In the genomic region with DNA sequence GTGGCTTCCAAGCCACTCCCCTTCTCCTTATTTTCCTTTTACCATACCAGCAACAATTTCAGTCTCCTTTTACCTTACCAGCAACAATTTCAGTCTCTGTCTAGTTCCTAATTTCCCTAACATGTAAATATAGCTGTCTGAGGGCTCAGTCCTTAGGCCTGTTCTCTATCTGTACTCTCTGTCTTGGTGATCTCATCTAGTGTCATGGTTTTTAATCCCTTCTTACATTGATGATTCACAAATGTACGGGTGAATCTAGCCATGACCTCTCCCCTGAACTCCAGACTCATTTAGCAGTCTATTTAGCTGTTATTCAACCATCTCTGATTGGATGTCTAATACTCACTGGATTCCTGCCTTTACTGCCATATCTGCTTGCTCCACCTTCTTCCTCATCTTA, we compare ENCODE assay signal across 10 cellular contexts.
DNase-seq lines count a peak whose midpoint lies in the region; ATAC-seq and TF ChIP-seq lines count a peak whose summit lies in the region.
"Had no signal": no experiment of that assay in that cellular context is flagged by ENCODE, and none has a peak within 500 bp of the region (broad histone marks: within the 10 kb centered on the region; RNA-seq: fewer than 3 reads in every experiment).

No MANE protein-coding gene starts in this region.

- no peaks in the 10 kb centered on the region for H3F3A ChIP-seq in MM.1S (ENCODE audit: insufficient read depth, low read length)

- peak; percentile 91 for DNase-seq in epithelial cell of esophagus (ENCODE audit: low read depth)
- DNase-seq in MM.1S, result no peak
- no peak for DNase-seq in NOMO-1 (lab: John Stamatoyannopoulos, UW; ENCODE audit: unreplicated experiment in 2 of 2)
- no peak for DNase-seq in activated CD4-positive, alpha-beta T cell treated with anti-CD3 and anti-CD28 coated beads, Interleukin-2, amount 50 U/mL, for 1 hour
- no peak for DNase-seq in NCI-H1694 (lab: John Stamatoyannopoulos, UW)
- DNase-seq: activated naive CD8-positive, alpha-beta T cell treated with anti-CD3 and anti-CD28 coated beads, Interleukin-2, amount 10 ng/mL, durations not matched to agents 7 days and 5 days; nucleus accumbens had no signal

- ATAC-seq in GM19397 (IDR thresholded peaks at IDR 0.05; ENCODE audit: unreplicated experiment) (peak; percentile 54), HG03342 (IDR thresholded peaks at IDR 0.05; ENCODE audit: unreplicated experiment) (peak; percentile 69)

- H2AFZ ChIP-seq in ACC112 (ENCODE audit: low read length, unreplicated experiment) (peak overlapping the region; percentile 24), MM.1S (ENCODE audit: low read length) (no peak overlapping the region)

- no peak for TF ChIP-seq CTCF in epithelial cell of esophagus (IDR thresholded peaks at IDR 0.05; ENCODE audit: insufficient read depth, low read depth, low read length, missing control alignments)
- TF ChIP-seq CTCF in MM.1S (IDR thresholded peaks at IDR 0.05; ENCODE audit: low read length), result no peak

- no peaks in the 10 kb centered on the region for H4K20me1 ChIP-seq in MM.1S (ENCODE audit: insufficient read depth, low read length)

- peaks cover 85% of the 10 kb centered on the region for H3K4me1 ChIP-seq in ACC112 (ENCODE audit: control insufficient read depth, insufficient read depth, low read length, unreplicated experiment)
- peaks cover 13% of the 10 kb centered on the region for H3K4me1 ChIP-seq in MM.1S (ENCODE audit: low read length)

- H3K9me2 ChIP-seq in MM.1S (replicated peaks; ENCODE audit: insufficient read depth, low read length), result no peaks in the 10 kb centered on the region

- H3K79me2 ChIP-seq in ACC112 (ENCODE audit: control insufficient read depth, insufficient read depth, low read length, unreplicated experiment) (peaks cover 72% of the 10 kb centered on the region), MM.1S (ENCODE audit: low read length) (peaks cover 16% of the 10 kb centered on the region; the same call in 1 of the 2 replicates)

- peak overlapping the region; percentile 34; the same call in 1 of the 2 replicates for H3K4me3 ChIP-seq in ACC112 (ENCODE audit: low read depth, low read length)
- no peak overlapping the region for H3K4me3 ChIP-seq in epithelial cell of esophagus (ENCODE audit: low read length)
- H3K4me3 ChIP-seq in MM.1S (ENCODE audit: low read length), result no peak overlapping the region

- no peaks in the 10 kb centered on the region for H3K9me3 ChIP-seq in MM.1S (replicated peaks; ENCODE audit: insufficient read depth, low read length)

- no peak overlapping the region for H3K4me2 ChIP-seq in MM.1S (ENCODE audit: low read depth, low read length)

- H3K27me3 ChIP-seq in ACC112 (ENCODE audit: insufficient read depth, low read length) (no peaks in the 10 kb centered on the region), MM.1S (replicated peaks; ENCODE audit: insufficient read depth, low read length) (no peaks in the 10 kb centered on the region)

- H3K36me3 ChIP-seq in ACC112 (ENCODE audit: insufficient read depth, low read length) (no peaks in the 10 kb centered on the region), MM.1S (replicated peaks; ENCODE audit: insufficient read depth, low read length) (no peaks in the 10 kb centered on the region)

- H3K27ac ChIP-seq in ACC112 (ENCODE audit: low read depth, low read length) (peak overlapping the region; percentile 91), MM.1S (ENCODE audit: low read length) (no peak overlapping the region)

- H3K9ac ChIP-seq in MM.1S (ENCODE audit: low read length), result no peak overlapping the region
